In genomic region chr10:87913170-87913921, GRCh38 we compare ENCODE assay signal across 1 cellular context.
TF ChIP-seq lines count a peak whose summit lies in the region.

No MANE protein-coding gene starts in this region.

TF ChIP-seq in WTC11, 78 proteins besides CTCF, POLR2A, EP300 and RAD21 (continued from another document):
- TF ChIP-seq ZNF532 (CRISPR knock-in tag; IDR thresholded peaks at IDR 0.05; ENCODE audit: borderline replicate concordance): no peak
- no peak for TF ChIP-seq NFE2L1 (CRISPR knock-in tag; IDR thresholded peaks at IDR 0.05)
- no peak for TF ChIP-seq NR3C1 (CRISPR knock-in tag; conservative IDR thresholded peaks at IDR 0.05; ENCODE audit: low read depth)
- TF ChIP-seq SP1 (CRISPR knock-in tag; conservative IDR thresholded peaks at IDR 0.05): no peak
- TF ChIP-seq, protein P1, sequence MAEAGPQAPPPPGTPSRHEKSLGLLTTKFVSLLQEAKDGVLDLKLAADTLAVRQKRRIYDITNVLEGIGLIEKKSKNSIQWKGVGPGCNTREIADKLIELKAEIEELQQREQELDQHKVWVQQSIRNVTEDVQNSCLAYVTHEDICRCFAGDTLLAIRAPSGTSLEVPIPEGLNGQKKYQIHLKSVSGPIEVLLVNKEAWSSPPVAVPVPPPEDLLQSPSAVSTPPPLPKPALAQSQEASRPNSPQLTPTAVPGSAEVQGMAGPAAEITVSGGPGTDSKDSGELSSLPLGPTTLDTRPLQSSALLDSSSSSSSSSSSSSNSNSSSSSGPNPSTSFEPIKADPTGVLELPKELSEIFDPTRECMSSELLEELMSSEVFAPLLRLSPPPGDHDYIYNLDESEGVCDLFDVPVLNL (CRISPR knock-in tag; IDR thresholded peaks at IDR 0.05; ENCODE audit: borderline replicate concordance, low read depth): no peak
- no peak for TF ChIP-seq ZMAT4 (CRISPR knock-in tag; IDR thresholded peaks at IDR 0.05)
- no peak for TF ChIP-seq ZNF425 (CRISPR knock-in tag; conservative IDR thresholded peaks at IDR 0.05)
- no peak for TF ChIP-seq FOXK1 (CRISPR knock-in tag; IDR thresholded peaks at IDR 0.05)
- TF ChIP-seq NR1H2 (CRISPR knock-in tag; IDR thresholded peaks at IDR 0.05): no peak
- no peak for TF ChIP-seq GRHL2 (CRISPR knock-in tag; IDR thresholded peaks at IDR 0.05; ENCODE audit: insufficient replicate concordance, severe bottlenecking)
- no peak for TF ChIP-seq SMAD4 (CRISPR knock-in tag; IDR thresholded peaks at IDR 0.05)
- no peak for TF ChIP-seq ZBTB21 (CRISPR knock-in tag; IDR thresholded peaks at IDR 0.05; ENCODE audit: borderline replicate concordance)
